32 cellular contexts compared by ENCODE assay signal in genomic region chr9:75164573-75164972, GRCh38.
"Had no signal": no experiment of that assay in that cellular context is flagged by ENCODE, and none has a peak within 500 bp of the region (broad histone marks: within the 10 kb centered on the region; RNA-seq: fewer than 3 reads in every experiment).

No MANE protein-coding gene starts in this region.

- H3K27me3 ChIP-seq: brain microvascular endothelial cell, MG63, Peyer's patch, SJSA1 had no signal

- DNase-seq: activated CD4-positive, alpha-beta memory T cell treated with anti-CD3 and anti-CD28 coated beads for 36 hours; activated CD4-positive, alpha-beta T cell treated with anti-CD3 and anti-CD28 coated beads for 36 hours; activated CD4-positive, alpha-beta T cell treated with anti-CD3 and anti-CD28 coated beads, Interleukin-2, amount 10 ng/mL, durations not matched to agents 7 days and 5 days; activated CD8-positive, alpha-beta memory T cell treated with anti-CD3 and anti-CD28 coated beads, Interleukin-2, amount 50 U/mL, for 4 hours; activated effector memory CD4-positive, alpha-beta T cell treated with Interleukin-2 at 50 U/mL for 16 hours; activated naive CD4-positive, alpha-beta T cell treated with anti-CD3 and anti-CD28 coated beads, Interleukin-2, amount 10 ng/mL, durations not matched to agents 7 days and 5 days; activated naive CD8-positive, alpha-beta T cell treated with anti-CD3 and anti-CD28 coated beads for 36 hours; activated T-cell treated with anti-CD3 and anti-CD28 coated beads for 4 hours; activated T-cell treated with anti-CD3 and anti-CD28 coated beads, Interleukin-2, amount 50 U/mL, for 48 hours; amniotic stem cell; aorta; brain microvascular endothelial cell; central memory CD4-positive, alpha-beta T cell; Kasumi-1; KG1; MG63; NCI-H1092; NCI-H1436 treated with DMSO at 0.1 percent for 48 hours; NCI-H1694 treated with DMSO at 0.1 percent for 48 hours; NCI-H2029; NCI-H345; NCI-H526; NCI-H748 treated with DMSO at 0.1 percent for 48 hours; NK-92 treated with Interleukin-12 subunit alpha and Interleukin-12 subunit beta, amount 100 ng/mL, for 24 hours; PC-3; Peyer's patch; RPMI8226; SHP77 treated with DMSO at 0.1 percent for 48 hours; SK-N-SH had no signal

- H3K27ac ChIP-seq: brain microvascular endothelial cell, Peyer's patch, SJSA1 had no signal

- ATAC-seq: activated CD4-positive, alpha-beta T cell treated with anti-CD3 and anti-CD28 coated beads for 36 hours; activated CD4-positive, CD25-positive, alpha-beta regulatory T cell treated with anti-CD3 and anti-CD28 coated beads, Interleukin-2, amount 50 U/mL, for 24 hours; PC-3; WTC11 had no signal

- H3K9ac ChIP-seq: SK-N-SH had no signal

- H3K4me3 ChIP-seq: MG63, Peyer's patch, SJSA1 had no signal

- H3K4me1 ChIP-seq: Peyer's patch had no signal

- H3K9me3 ChIP-seq: MG63, Peyer's patch, SJSA1 had no signal

- H3K4me2 ChIP-seq: SK-N-SH had no signal

- H3K36me3 ChIP-seq: brain microvascular endothelial cell, MG63, SJSA1 had no signal
